Comparison of ENCODE assay signal across 10 cellular contexts in the genomic region with DNA sequence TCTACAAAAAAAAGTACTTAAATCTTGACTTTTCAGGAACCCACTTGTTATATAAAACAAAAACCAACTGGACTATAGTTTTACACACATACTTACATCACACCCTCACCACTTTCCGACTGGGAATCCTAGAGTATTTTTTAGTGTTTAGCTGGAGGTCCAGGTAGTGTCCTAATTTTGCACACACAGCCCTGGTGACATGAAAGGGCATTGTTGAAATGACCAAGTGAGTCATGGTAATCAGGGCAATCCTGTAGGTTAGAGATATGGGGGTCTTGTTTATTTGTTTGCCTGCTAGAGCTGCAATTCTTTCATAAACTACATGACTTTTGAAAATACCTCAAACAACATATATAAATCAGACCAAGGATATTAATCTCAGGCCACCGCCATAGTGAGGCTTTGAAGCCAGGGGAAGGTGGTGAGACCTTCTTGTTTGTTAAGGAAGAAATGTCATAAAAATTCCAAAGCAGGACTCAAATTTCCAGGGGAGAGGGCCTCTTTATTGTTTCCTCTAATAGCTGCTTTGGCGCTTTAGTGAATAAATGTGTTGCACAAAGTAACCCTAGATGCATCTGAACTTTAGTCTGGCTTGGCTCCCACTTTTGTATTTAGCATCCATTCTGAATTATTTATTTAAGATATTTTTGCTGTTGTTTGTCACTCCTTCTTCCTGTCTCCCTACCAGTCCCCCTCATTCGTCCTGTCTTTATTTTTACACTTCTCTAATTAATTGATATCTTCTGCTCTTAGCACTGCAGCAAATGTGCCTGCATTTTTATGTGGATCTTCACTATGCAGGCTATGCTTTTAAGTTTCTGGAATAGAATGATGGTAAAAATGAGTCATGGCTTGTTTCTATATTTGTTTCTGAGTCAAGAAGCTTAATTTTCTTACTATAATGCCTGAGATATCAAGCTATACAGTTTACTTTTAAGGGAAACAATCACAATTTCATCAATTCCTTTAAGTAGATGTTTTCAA.
DNase-seq lines count a peak whose midpoint lies in the region; ATAC-seq, FAIRE-seq and TF ChIP-seq lines count a peak whose summit lies in the region.
"Had no signal": no experiment of that assay in that cellular context is flagged by ENCODE, and none has a peak within 500 bp of the region (broad histone marks: within the 10 kb centered on the region; RNA-seq: fewer than 3 reads in every experiment).

No MANE protein-coding gene starts in this region.

- no peak overlapping the region for H3K4me3 Mint-ChIP-seq in progenitor cell of endocrine pancreas (ENCODE audit: low read depth)

- TF ChIP-seq POLR2A in Peyer's patch (IDR thresholded peaks at IDR 0.05) = no peak
- no peak for TF ChIP-seq POLR2A in endothelial cell of umbilical vein (IDR thresholded peaks at IDR 0.05; ENCODE audit: low read depth, low read length)

- no peak for TF ChIP-seq CTCF in DOHH2 (IDR thresholded peaks at IDR 0.05; ENCODE audit: low read depth, low read length, poor library complexity, severe bottlenecking)
- TF ChIP-seq CTCF in Peyer's patch (IDR thresholded peaks at IDR 0.05) = no peak
- no peak for TF ChIP-seq CTCF in endothelial cell of umbilical vein (IDR thresholded peaks at IDR 0.05; ENCODE audit: extremely low read depth in 1 of 2, insufficient read depth in 1 of 2, low read depth in 1 of 2, low read length in 2 of 2)
- TF ChIP-seq CTCF in progenitor cell of endocrine pancreas (IDR thresholded peaks at IDR 0.05; ENCODE audit: unreplicated experiment) = no peak

- H3K27ac Mint-ChIP-seq in progenitor cell of endocrine pancreas = peak overlapping the region; percentile 89

- dilution Hi-C loops in endothelial cell of umbilical vein (cut with MboI; ENCODE audit: extremely low pct_ligation_motif_present, low sequenced_read_pairs) = no loop called here

- no peak overlapping the region for H2AFZ ChIP-seq in endothelial cell of umbilical vein (ENCODE audit: low read depth, low read length)

- H3K27ac ChIP-seq in DOHH2 (ENCODE audit: low read depth, low read length) (peak overlapping the region; percentile 74), Peyer's patch (peak overlapping the region in 3 of 4 donors; percentile 22 to 84 (median 67)), endothelial cell of umbilical vein (ENCODE audit: insufficient read depth, low read depth, low read length) (no peak overlapping the region)

- no peaks in the 10 kb centered on the region for H3K36me3 Mint-ChIP-seq in progenitor cell of endocrine pancreas (ENCODE audit: insufficient read depth)

- H3K9ac ChIP-seq in endothelial cell of umbilical vein (replicated peaks; ENCODE audit: extremely low read depth, insufficient read depth, low read length) = no peak overlapping the region

- H3K4me1 ChIP-seq in DOHH2 (ENCODE audit: control insufficient read depth, low read length) (peaks cover 82% of the 10 kb centered on the region), Peyer's patch (peaks cover 0 to 56% (median 6%) of the 10 kb centered on the region in 4 donors), endothelial cell of umbilical vein (ENCODE audit: control insufficient read depth, extremely low read depth, insufficient read depth, low read length) (peaks cover 45% of the 10 kb centered on the region)

- H3K36me3 ChIP-seq in DOHH2 (ENCODE audit: control insufficient read depth, low read length) (no peaks in the 10 kb centered on the region), Peyer's patch (no peaks in the 10 kb centered on the region), endothelial cell of umbilical vein (ENCODE audit: control insufficient read depth in 2 of 2, extremely low read depth in 1 of 2, insufficient read depth in 2 of 2, low read length in 2 of 2) (no peaks in the 10 kb centered on the region)

- H3K9me3 ChIP-seq in DOHH2 (ENCODE audit: control insufficient read depth, insufficient read depth, low read length) = no peaks in the 10 kb centered on the region
- no peaks in the 10 kb centered on the region for H3K9me3 ChIP-seq in Peyer's patch
- no peaks in the 10 kb centered on the region for H3K9me3 ChIP-seq in endothelial cell of umbilical vein (replicated peaks; ENCODE audit: control insufficient read depth, insufficient read depth, low read length)

- peak overlapping the region; percentile 62 for H3K4me2 ChIP-seq in DOHH2 (ENCODE audit: low read length)
- H3K4me2 ChIP-seq in endothelial cell of umbilical vein (ENCODE audit: insufficient read depth, low read length) = no peak overlapping the region

- ATAC-seq in GM21786 (IDR thresholded peaks at IDR 0.05; ENCODE audit: unreplicated experiment) = no peak

- no peaks in the 10 kb centered on the region for H3K9me1 ChIP-seq in endothelial cell of umbilical vein (replicated peaks; ENCODE audit: control insufficient read depth, extremely low read depth, insufficient read depth, low read length)

- intact Hi-C loops in endothelial cell of umbilical vein (cut with micrococcal nuclease) = loop anchor here (1.0 to 5.0 kb wide), 5 partner anchors 209 to 543 kb away; a partner anchor contains a TSS

- H3K4me3 ChIP-seq in DOHH2 (ENCODE audit: low read length) = no peak overlapping the region
- H3K4me3 ChIP-seq in Peyer's patch = no peak overlapping the region
- H3K4me3 ChIP-seq in endothelial cell of umbilical vein (replicated peaks in 1 of 3; ENCODE audit: insufficient read depth in 1 of 3, low read depth in 1 of 3, low read length in 3 of 3) = no peak overlapping the region
- H3K4me3 ChIP-seq: lung had no signal

- H3K27me3 Mint-ChIP-seq in progenitor cell of endocrine pancreas = no peaks in the 10 kb centered on the region

- CTCF ChIA-PET in endothelial cell of umbilical vein (lab: Charles Lee) = interaction anchor here (0.7 to 7.9 kb wide), 24 partner anchors 9 to 594 kb away, joined by 3 to 122 read pairs (median 4); a partner anchor contains a TSS

- H3K9me2 ChIP-seq in DOHH2 (replicated peaks; ENCODE audit: control insufficient read depth, low read length) = no peaks in the 10 kb centered on the region

- peak; percentile 75 for FAIRE-seq in endothelial cell of umbilical vein (lab: Jason Lieb, UNC)

- POLR2A ChIA-PET in endothelial cell of umbilical vein (lab: Charles Lee) = interaction anchor here (0.7 to 2.3 kb wide), 4 partner anchors 245 to 543 kb away, joined by 3 to 13 read pairs (median 3); a partner anchor contains a TSS

- BruUV-seq in endothelial cell of umbilical vein (replicated peaks; lab: Mats Ljungman, UMichigan) = no TSS peak

- H3K27me3 ChIP-seq in DOHH2 (ENCODE audit: control insufficient read depth, low read length) = no peaks in the 10 kb centered on the region
- H3K27me3 ChIP-seq in Peyer's patch = no peaks in the 10 kb centered on the region
- H3K27me3 ChIP-seq in endothelial cell of umbilical vein (ENCODE audit: control insufficient read depth in 2 of 2, insufficient read depth in 2 of 2, low read length in 2 of 2) = no peaks in the 10 kb centered on the region

- H3K79me2 ChIP-seq in DOHH2 (ENCODE audit: control insufficient read depth, low read length) (no peaks in the 10 kb centered on the region), endothelial cell of umbilical vein (ENCODE audit: control insufficient read depth, insufficient read depth, low read length) (no peaks in the 10 kb centered on the region)

- DNase-seq in Peyer's patch (no peak), endothelial cell of umbilical vein (ENCODE audit: low read depth, low spot score) (peak; percentile 70), progenitor cell of endocrine pancreas (ENCODE audit: low spot score, unreplicated experiment) (no peak), COLO668 (lab: John Stamatoyannopoulos, UW; ENCODE audit: unreplicated experiment) (no peak), HUDEP-2 (lab: John Stamatoyannopoulos, UW; ENCODE audit: unreplicated experiment in 76 of 76) (no peak), DMS153 treated with DMSO at 0.1 percent for 48 hours (lab: John Stamatoyannopoulos, UW; ENCODE audit: unreplicated experiment) (no peak)
- DNase-seq: activated CD8-positive, alpha-beta memory T cell treated with anti-CD3 and anti-CD28 coated beads for 24 hours had no signal

- H4K20me1 ChIP-seq in DOHH2 (ENCODE audit: control insufficient read depth, insufficient read depth, low read depth, low read length) = no peaks in the 10 kb centered on the region
- H4K20me1 ChIP-seq in endothelial cell of umbilical vein (replicated peaks; ENCODE audit: control insufficient read depth, extremely low read depth, insufficient read depth, low read length) = no peaks in the 10 kb centered on the region

- peaks cover 7% of the 10 kb centered on the region for H3F3A ChIP-seq in DOHH2 (ENCODE audit: control insufficient read depth, insufficient read depth)

- no peaks in the 10 kb centered on the region for H3K9me3 Mint-ChIP-seq in progenitor cell of endocrine pancreas (ENCODE audit: low read depth)

- H3K4me1 Mint-ChIP-seq in progenitor cell of endocrine pancreas (ENCODE audit: low read depth) = peaks cover 83% of the 10 kb centered on the region

TF ChIP-seq in endothelial cell of umbilical vein, 7 proteins besides CTCF, POLR2A, EP300 and RAD21:
- TF ChIP-seq FOS (IDR thresholded peaks at IDR 0.05; ENCODE audit: borderline replicate concordance, insufficient read depth, low read length) = peak; percentile 74
- no peak for TF ChIP-seq POLR2AphosphoS5 (IDR thresholded peaks at IDR 0.05; ENCODE audit: insufficient read depth, low read depth, low read length)
- TF ChIP-seq, protein P1, sequence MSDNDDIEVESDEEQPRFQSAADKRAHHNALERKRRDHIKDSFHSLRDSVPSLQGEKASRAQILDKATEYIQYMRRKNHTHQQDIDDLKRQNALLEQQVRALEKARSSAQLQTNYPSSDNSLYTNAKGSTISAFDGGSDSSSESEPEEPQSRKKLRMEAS (IDR thresholded peaks at IDR 0.05; ENCODE audit: insufficient read depth, insufficient read length) = no peak
- TF ChIP-seq JUN (IDR thresholded peaks at IDR 0.05; ENCODE audit: borderline replicate concordance, insufficient read depth, insufficient read length, low read depth) = peak; percentile 50
